Comparison of ENCODE assay signal across 8 cellular contexts in the genomic region with DNA sequence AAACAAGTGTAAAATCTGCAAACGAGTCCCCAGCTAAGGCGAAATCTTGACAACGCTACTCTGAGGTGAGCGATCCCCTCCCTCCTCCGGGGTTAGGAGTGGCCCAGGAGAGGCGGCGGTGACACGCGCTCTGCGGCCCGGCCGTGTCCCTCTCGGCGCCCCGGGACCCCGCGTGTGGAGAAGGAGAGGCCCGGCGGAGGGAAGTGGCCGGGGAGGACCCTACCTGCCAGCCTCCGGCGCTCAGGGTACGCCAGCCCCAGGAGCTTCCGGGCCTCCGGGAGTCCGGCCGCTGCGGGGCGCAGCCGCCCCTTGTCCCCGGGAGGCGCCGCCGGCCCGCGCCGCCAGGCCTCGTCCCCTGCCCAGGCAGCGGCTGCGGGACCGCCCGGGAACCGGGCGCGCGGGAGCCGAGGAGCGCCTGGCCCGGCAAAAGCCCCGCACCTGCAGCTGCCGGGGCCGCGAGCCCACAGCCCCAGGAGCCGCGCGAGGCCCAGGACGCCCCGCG. TPM values are rescaled to one million over a fixed set of nuclear protein-coding genes. Genes with fewer than 3 reads are reported as not detected.
DNase-seq lines count a peak whose midpoint lies in the region; ATAC-seq, FAIRE-seq and TF ChIP-seq lines count a peak whose summit lies in the region.

No MANE protein-coding gene starts in this region.

- H3K27ac ChIP-seq in caudate nucleus (ENCODE audit: low read depth, low read length), result peak overlapping the region; percentile 70
- peak overlapping the region; percentile 76 to 77 for H3K27ac ChIP-seq in kidney (ENCODE audit: low read depth in 2 of 2, low read length in 2 of 2)

- H3K9ac ChIP-seq in kidney (ENCODE audit: low read length in 2 of 2), result peak overlapping the region; percentile 5 to 35

- ATAC-seq in GM19468 (IDR thresholded peaks at IDR 0.05; ENCODE audit: extremely low read depth, unreplicated experiment) (peak; percentile 6), HG03565 (IDR thresholded peaks at IDR 0.05; ENCODE audit: unreplicated experiment) (peak; percentile 17)

- peak overlapping the region; percentile 70 to 73 for H3K4me3 ChIP-seq in kidney (ENCODE audit: low read length in 2 of 2)

- peaks cover 0 to 17% of the 10 kb centered on the region in 2 donors for H3K4me1 ChIP-seq in kidney (ENCODE audit: control insufficient read depth in 1 of 2, insufficient read depth in 1 of 2, low read depth in 1 of 2, low read length in 2 of 2)

- intact Hi-C loops in kidney (cut with DNase I), result no loop called here

- no peaks in the 10 kb centered on the region for H3K9me3 ChIP-seq in kidney (ENCODE audit: control insufficient read depth in 1 of 2, low read length in 2 of 2)

- TF ChIP-seq CTCF in D721Med (IDR thresholded peaks at IDR 0.05; ENCODE audit: insufficient read depth, missing control alignments) (peak; percentile 16), kidney (IDR thresholded peaks at IDR 0.05; ENCODE audit: borderline replicate concordance, extremely low read depth, insufficient read depth) (no peak)

- no peaks in the 10 kb centered on the region for H3K36me3 ChIP-seq in kidney (ENCODE audit: control insufficient read depth in 1 of 2, insufficient read depth in 2 of 2, low read length in 2 of 2)

- no peak for FAIRE-seq in D721Med (lab: Jason Lieb, UNC)
- FAIRE-seq in kidney (lab: Jason Lieb, UNC), result no peak

- no peak for DNase-seq in D721Med (ENCODE audit: insufficient read length, low spot score)
- peak; percentile 52 for DNase-seq in UCSD-AML1 (lab: John Stamatoyannopoulos, UW; ENCODE audit: unreplicated experiment)
- DNase-seq in caudate nucleus (lab: John Stamatoyannopoulos, UW), result peak in 29 of 61 donors; percentile 16 to 63 (median 37)
- peak; percentile 86 for DNase-seq in kidney
- peak; percentile 58 for DNase-seq in stimulated activated CD4-positive, alpha-beta T cell treated with anti-CD3 and anti-CD28 coated beads, Interleukin-15, amount 100 ng/mL, for 24 hours
- DNase-seq in amniotic stem cell (lab: John Stamatoyannopoulos, UW), result no peak

RNA-seq across cellular contexts. Expression of gene ABCB10, which starts 0.5 kb away (rescaled TPM):
- 15.4 TPM for total RNA-seq in kidney
- 4.5 TPM for polyA plus RNA-seq in kidney (ENCODE audit: insufficient read depth, low read depth, low replicate concordance)

RNA-seq across cellular contexts. Expression of gene NUP133, which starts 49.8 kb away (rescaled TPM):
- 35.0 TPM for total RNA-seq in kidney
- 15.9 TPM for polyA plus RNA-seq in kidney (ENCODE audit: insufficient read depth, low read depth, low replicate concordance)

Comparison
In these comparisons a context has a peak if more than half of its experiments do, and no peak if none do; other contexts are left out.
1. DNase-seq: peak in UCSD-AML1 (single experiment), kidney (single experiment) and stimulated activated CD4-positive, alpha-beta T cell treated with anti-CD3 and anti-CD28 coated beads, Interleukin-15, amount 100 ng/mL, for 24 hours (single experiment); none in D721Med (single experiment) and amniotic stem cell (single experiment).